In the genomic region with DNA sequence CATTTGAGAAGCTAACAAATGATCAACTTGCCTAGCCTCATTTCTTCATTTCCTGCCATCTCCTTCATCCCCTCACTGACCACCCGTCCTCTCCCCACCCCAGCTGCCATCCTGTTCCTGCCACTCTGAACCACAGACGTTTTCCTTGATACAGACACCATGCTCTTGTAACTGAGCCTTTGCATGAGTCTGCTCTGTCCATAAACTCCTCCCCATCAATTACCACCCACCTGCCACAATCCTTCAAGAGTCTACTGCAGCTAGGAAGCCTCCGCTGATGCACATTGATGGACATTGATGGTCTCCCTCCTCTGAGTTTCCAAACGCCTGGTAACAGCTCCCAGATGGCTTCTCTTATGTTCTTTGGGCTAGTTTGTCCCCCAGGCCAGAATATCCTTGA, we compare ENCODE assay signal across 8 cellular contexts.
"Had no signal": no experiment of that assay in that cellular context is flagged by ENCODE, and none has a peak within 500 bp of the region (broad histone marks: within the 10 kb centered on the region; RNA-seq: fewer than 3 reads in every experiment).

No MANE protein-coding gene starts in this region.

- H3K27ac ChIP-seq: GM23248 had no signal

- H3K9ac ChIP-seq: GM23248 had no signal

- H3K27ac Mint-ChIP-seq: HFFc6 had no signal

- H2AFZ ChIP-seq: GM23248 had no signal

- H3K4me1 ChIP-seq: HAP-1 had no signal

- H3K9me3 Mint-ChIP-seq: HFFc6 had no signal

- FAIRE-seq: HTR-8/SVneo had no signal

- DNase-seq: GM23248, GOT3, H7, HFFc6, IMR-90 had no signal

- H3K4me3 ChIP-seq: GM23248, HAP-1 had no signal

- ATAC-seq: HCT116 had no signal

- H3K9me3 ChIP-seq: HAP-1 had no signal

- H3K36me3 ChIP-seq: HAP-1 had no signal

- H3K4me3 Mint-ChIP-seq: HFFc6 had no signal
